ENCODE assay signal across 27 cellular contexts in the genomic region with DNA sequence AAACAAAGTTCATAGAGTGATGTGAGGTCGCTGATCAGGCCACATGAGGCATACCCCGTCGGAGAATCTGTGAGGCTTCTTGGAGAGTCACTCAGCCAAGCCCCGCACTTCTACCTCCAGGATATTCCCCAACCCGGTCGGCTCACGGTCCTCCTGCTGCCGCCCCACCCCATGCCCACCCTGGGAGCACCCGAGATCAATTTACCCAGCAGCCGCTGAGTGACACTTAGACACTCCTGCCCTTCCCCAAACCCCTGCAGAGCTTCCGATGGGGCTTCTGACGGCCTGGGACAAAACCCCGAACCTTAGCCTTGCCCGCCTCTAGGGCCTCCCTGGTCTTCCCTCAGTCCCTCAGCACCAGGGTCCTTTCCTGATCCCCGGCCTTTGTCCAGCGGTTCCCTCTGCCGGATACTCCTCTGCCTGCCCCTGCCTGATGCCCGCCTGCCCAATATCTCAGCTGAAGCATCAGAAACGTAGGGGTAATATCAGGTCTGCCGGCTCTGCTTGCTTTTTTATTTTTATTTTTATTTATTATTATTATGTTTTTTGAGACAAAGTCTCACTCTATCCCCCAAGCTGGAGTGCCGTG. TPM values are rescaled to one million over a fixed set of nuclear protein-coding genes. Genes with fewer than 3 reads are reported as not detected.
"Had no signal": no experiment of that assay in that cellular context is flagged by ENCODE, and none has a peak within 500 bp of the region (broad histone marks: within the 10 kb centered on the region; RNA-seq: fewer than 3 reads in every experiment).

No MANE protein-coding gene starts in this region.

- H3K36me3 ChIP-seq: gastrocnemius medialis, neutrophil, ovary, prostate gland, stomach, thyroid gland had no signal

- H3K4me3 ChIP-seq: body of pancreas, gastrocnemius medialis, ovary, prostate gland, smooth muscle cell, stomach, thyroid gland had no signal

- H3K9me3 ChIP-seq: body of pancreas, gastrocnemius medialis, neutrophil, ovary, prostate gland, stomach, thyroid gland had no signal

- DNase-seq: activated B cell treated with CpG ODN at 0.5 μM for 24 hours; activated naive CD4-positive, alpha-beta T cell; activated T-cell treated with anti-CD3 and anti-CD28 coated beads for 4 hours; activated T-cell treated with anti-CD3 and anti-CD28 coated beads, Interleukin-2, amount 50 U/mL, for 72 hours; anterior cingulate cortex; body of pancreas; cortex of kidney; effector memory CD8-positive, alpha-beta T cell; erythroblast; gastrocnemius medialis; glutamatergic neuron; left cardiac atrium; mesenchymal stem cell; naive thymus-derived CD8-positive, alpha-beta T cell; ovary; stimulated activated CD4-positive, alpha-beta T cell treated with anti-CD3 and anti-CD28 coated beads, Interleukin-15, amount 100 ng/mL, for 24 hours; stimulated activated CD4-positive, alpha-beta T cell treated with anti-CD3 and anti-CD28 coated beads, Interleukin-2, amount 100 ng/mL, for 24 hours; stimulated activated naive B cell treated with anti-CD40 and anti-IgM and Interleukin-4, amounts not matched to agents 10 μg/mL and 1 μg/mL and 100 μg/mL, for 72 hours; stomach; T-helper 2 cell; thyroid gland had no signal

- H3K27me3 ChIP-seq: body of pancreas, gastrocnemius medialis, ovary, thyroid gland had no signal

- ATAC-seq: activated naive CD4-positive, alpha-beta T cell treated with anti-CD3 and anti-CD28 coated beads, Interleukin-2, amount 50 U/mL, for 72 hours; activated T-cell treated with anti-CD3 and anti-CD28 coated beads, Interleukin-2, amount 50 U/mL, for 72 hours; body of pancreas; effector memory CD8-positive, alpha-beta T cell; gastrocnemius medialis; left cardiac atrium; naive thymus-derived CD8-positive, alpha-beta T cell; stimulated activated naive B cell treated with anti-CD40 and anti-IgM and Interleukin-4, amounts not matched to agents 10 μg/mL and 1 μg/mL and 100 μg/mL, for 72 hours had no signal

- H3K27ac ChIP-seq: body of pancreas, gastrocnemius medialis, neutrophil, ovary, prostate gland, stomach, thyroid gland had no signal

- H3K4me1 ChIP-seq: body of pancreas, gastrocnemius medialis, prostate gland, stomach, thyroid gland had no signal

RNA-seq across cellular contexts. Expression of a gene that starts 18.9 kb away (rescaled TPM):
- total RNA-seq: activated B cell treated with CpG ODN at 0.5 μM for 24 hours; activated naive CD4-positive, alpha-beta T cell treated with anti-CD3 and anti-CD28 coated beads, Interleukin-2, amount 50 U/mL, for 72 hours; activated T-cell treated with anti-CD3 and anti-CD28 coated beads, Interleukin-2, amount 50 U/mL, for 72 hours; body of pancreas; gastrocnemius medialis; left cardiac atrium; lower leg skin; naive thymus-derived CD8-positive, alpha-beta T cell; ovary; prostate gland; smooth muscle cell; stomach; ureter had no signal
- polyA plus RNA-seq: naive thymus-derived CD8-positive, alpha-beta T cell; ovary; smooth muscle cell; stomach had no signal
